14 cellular contexts compared by ENCODE assay signal in genomic region chr6:129641344-129641743, GRCh38.
DNase-seq lines count a peak whose midpoint lies in the region; ATAC-seq, FAIRE-seq and TF ChIP-seq lines count a peak whose summit lies in the region.
"Had no signal": no experiment of that assay in that cellular context is flagged by ENCODE, and none has a peak within 500 bp of the region (broad histone marks: within the 10 kb centered on the region; RNA-seq: fewer than 3 reads in every experiment).

No MANE protein-coding gene starts in this region.

- H3K4me1 Mint-ChIP-seq in astrocyte (ENCODE audit: low read depth, unreplicated experiment): peaks cover 54% of the 10 kb centered on the region
- H3K4me1 Mint-ChIP-seq in activated naive CD8-positive, alpha-beta T cell treated with anti-CD3 and anti-CD28 coated beads, Interleukin-2, amount 50 U/mL, for 24 hours: no peaks in the 10 kb centered on the region
- H3K4me1 Mint-ChIP-seq: CD4-positive, CD25-positive, alpha-beta regulatory T cell had no signal

- no peak for TF ChIP-seq POLR2A in HCT116 (IDR thresholded peaks at IDR 0.05; ENCODE audit: borderline replicate concordance, extremely low read depth, insufficient read depth, insufficient read length)

- H3K79me2 ChIP-seq in HCT116 (ENCODE audit: insufficient read depth, low read length) (peaks cover 47% of the 10 kb centered on the region), astrocyte (ENCODE audit: insufficient read depth, low read length) (peaks cover 3% of the 10 kb centered on the region)

- no TSS peak for BruUV-seq in HCT116 (replicated peaks; lab: Mats Ljungman, UMichigan)

- peak; percentile 64 for ATAC-seq in HCT116
- ATAC-seq in foreskin keratinocyte: peak; percentile 31
- ATAC-seq in activated naive CD8-positive, alpha-beta T cell treated with anti-CD3 and anti-CD28 coated beads, Interleukin-2, amount 50 U/mL, for 24 hours: no peak
- ATAC-seq in HG02938 (IDR thresholded peaks at IDR 0.05; ENCODE audit: unreplicated experiment): no peak
- no peak for ATAC-seq in GM18519 (IDR thresholded peaks at IDR 0.05; ENCODE audit: low FRiP score, unreplicated experiment)
- ATAC-seq: activated CD4-positive, CD25-positive, alpha-beta regulatory T cell treated with anti-CD3 and anti-CD28 coated beads, Interleukin-2, amount 50 U/mL, for 24 hours had no signal

- H3K4me1 ChIP-seq in HCT116 (ENCODE audit: control insufficient read depth in 1 of 2, insufficient read depth in 2 of 2, low read length in 2 of 2): peaks cover 79 to 86% of the 10 kb centered on the region in 2 experiments
- H3K4me1 ChIP-seq in astrocyte (ENCODE audit: insufficient read depth, low read length): peaks cover 42% of the 10 kb centered on the region
- peaks cover 29% of the 10 kb centered on the region for H3K4me1 ChIP-seq in foreskin keratinocyte
- H3K4me1 ChIP-seq in subcutaneous abdominal adipose tissue (ENCODE audit: control insufficient read depth in 5 of 5, insufficient read depth in 5 of 5, low read length in 5 of 5): peaks cover 3 to 46% (median 21%) of the 10 kb centered on the region in 5 donors

- no peaks in the 10 kb centered on the region for H3K27me3 ChIP-seq in HCT116 (ENCODE audit: insufficient read depth, low read length)
- H3K27me3 ChIP-seq in astrocyte (ENCODE audit: insufficient read depth, low read length): no peaks in the 10 kb centered on the region
- H3K27me3 ChIP-seq in foreskin keratinocyte: no peaks in the 10 kb centered on the region
- H3K27me3 ChIP-seq in subcutaneous abdominal adipose tissue (ENCODE audit: control insufficient read depth in 5 of 5, insufficient read depth in 4 of 5, low read length in 5 of 5): no peaks in the 10 kb centered on the region
- H3K27me3 ChIP-seq: Peyer's patch had no signal

- H4K20me1 ChIP-seq in HCT116 (ENCODE audit: insufficient read depth) (no peaks in the 10 kb centered on the region), astrocyte (ENCODE audit: insufficient read depth, low read length) (no peaks in the 10 kb centered on the region)

- peak overlapping the region; percentile 52 for H3K4me2 ChIP-seq in HCT116 (ENCODE audit: low read length)
- peak overlapping the region; percentile 13 for H3K4me2 ChIP-seq in astrocyte (ENCODE audit: low read length)

- FAIRE-seq in astrocyte (lab: Jason Lieb, UNC): peak; percentile 9

- H2AFZ ChIP-seq in HCT116 (ENCODE audit: low read depth, low read length, poor library complexity, severe bottlenecking) (no peak overlapping the region), astrocyte (ENCODE audit: low read depth, low read length) (no peak overlapping the region)

- DNase-seq in HCT116 (ENCODE audit: low read depth, low spot score) (peak; percentile 61), astrocyte (ENCODE audit: low read depth) (peak; percentile 88), foreskin keratinocyte (no peak)
- no peak for DNase-seq in activated naive CD8-positive, alpha-beta T cell treated with anti-CD3 and anti-CD28 coated beads, Interleukin-2, amount 50 U/mL, for 24 hours
- DNase-seq: activated naive CD4-positive, alpha-beta T cell; CD4-positive, CD25-positive, alpha-beta regulatory T cell; central memory CD4-positive, alpha-beta T cell; hippocampal formation; NCI-H2081; Peyer's patch had no signal

- no peaks in the 10 kb centered on the region for H3K9me3 Mint-ChIP-seq in astrocyte (ENCODE audit: unreplicated experiment)
- H3K9me3 Mint-ChIP-seq in activated naive CD8-positive, alpha-beta T cell treated with anti-CD3 and anti-CD28 coated beads, Interleukin-2, amount 50 U/mL, for 24 hours: no peaks in the 10 kb centered on the region
- H3K9me3 Mint-ChIP-seq: CD4-positive, CD25-positive, alpha-beta regulatory T cell had no signal

- H3K9ac ChIP-seq in HCT116 (ENCODE audit: low read length): peak overlapping the region; percentile 16
- H3K9ac ChIP-seq in astrocyte (ENCODE audit: low read length): no peak overlapping the region
- no peak overlapping the region for H3K9ac ChIP-seq in subcutaneous abdominal adipose tissue (ENCODE audit: low read length in 5 of 5)

- H3K27ac ChIP-seq in HCT116 (ENCODE audit: low read depth, low read length) (peak overlapping the region; percentile 99), astrocyte (ENCODE audit: low read depth, low read length) (peak overlapping the region; percentile 32), foreskin keratinocyte (no peak overlapping the region), subcutaneous abdominal adipose tissue (ENCODE audit: low read depth, low read length) (peak overlapping the region; percentile 16)
- H3K27ac ChIP-seq: Peyer's patch had no signal

- intact Hi-C loops in HCT116 (cut with micrococcal nuclease): no loop called here

- RAD21 ChIA-PET in HCT116 (lab: Charles Lee; ENCODE audit: low non-redundant PET in 1 of 2, low total read pairs in 2 of 2, uncharacterized antibody in 2 of 2, unreplicated experiment in 2 of 2): no interaction called here

- TF ChIP-seq RAD21 in HCT116 (IDR thresholded peaks at IDR 0.05; ENCODE audit: low read depth): no peak

- H3K27ac Mint-ChIP-seq in astrocyte (ENCODE audit: unreplicated experiment): peak overlapping the region; percentile 86
- H3K27ac Mint-ChIP-seq in activated naive CD8-positive, alpha-beta T cell treated with anti-CD3 and anti-CD28 coated beads, Interleukin-2, amount 50 U/mL, for 24 hours: no peak overlapping the region
- H3K27ac Mint-ChIP-seq: CD4-positive, CD25-positive, alpha-beta regulatory T cell had no signal

- no peaks in the 10 kb centered on the region for H3K27me3 Mint-ChIP-seq in astrocyte (ENCODE audit: low read depth, unreplicated experiment)
- no peaks in the 10 kb centered on the region for H3K27me3 Mint-ChIP-seq in activated naive CD8-positive, alpha-beta T cell treated with anti-CD3 and anti-CD28 coated beads, Interleukin-2, amount 50 U/mL, for 24 hours
- H3K27me3 Mint-ChIP-seq: CD4-positive, CD25-positive, alpha-beta regulatory T cell had no signal

- H3K36me3 ChIP-seq in HCT116 (ENCODE audit: control insufficient read depth in 1 of 2, insufficient read depth in 2 of 2, low read length in 2 of 2): peaks cover 6 to 9% of the 10 kb centered on the region in 2 experiments; a peak in 2 of 4 replicates
- no peaks in the 10 kb centered on the region for H3K36me3 ChIP-seq in astrocyte (ENCODE audit: insufficient read depth, low read length)
- peaks cover 6 to 20% (median 10%) of the 10 kb centered on the region in 5 donors for H3K36me3 ChIP-seq in subcutaneous abdominal adipose tissue (ENCODE audit: control insufficient read depth in 5 of 5, insufficient read depth in 5 of 5, low read length in 5 of 5)

- CTCF ChIA-PET in HCT116 (lab: Charles Lee): no interaction called here

- no peak overlapping the region for H3K4me3 Mint-ChIP-seq in astrocyte (ENCODE audit: unreplicated experiment)
- no peak overlapping the region for H3K4me3 Mint-ChIP-seq in activated naive CD8-positive, alpha-beta T cell treated with anti-CD3 and anti-CD28 coated beads, Interleukin-2, amount 50 U/mL, for 24 hours
- H3K4me3 Mint-ChIP-seq: CD4-positive, CD25-positive, alpha-beta regulatory T cell had no signal

- peaks cover 3% of the 10 kb centered on the region for H3K36me3 Mint-ChIP-seq in astrocyte (ENCODE audit: low read depth, unreplicated experiment)
- no peaks in the 10 kb centered on the region for H3K36me3 Mint-ChIP-seq in activated naive CD8-positive, alpha-beta T cell treated with anti-CD3 and anti-CD28 coated beads, Interleukin-2, amount 50 U/mL, for 24 hours (ENCODE audit: low read depth)

- no peak for TF ChIP-seq CTCF in HCT116 (IDR thresholded peaks at IDR 0.05 in 2 of 3, conservative IDR thresholded peaks at IDR 0.05 in 1 of 3; ENCODE audit: borderline replicate concordance in 1 of 3, insufficient read depth in 1 of 3, low read depth in 2 of 3, low read length in 2 of 3)
- TF ChIP-seq CTCF in astrocyte (IDR thresholded peaks at IDR 0.05; ENCODE audit: insufficient read depth, low read depth, low read length): no peak
- TF ChIP-seq CTCF in foreskin keratinocyte (conservative IDR thresholded peaks at IDR 0.05): no peak

- no peaks in the 10 kb centered on the region for H3K9me2 ChIP-seq in HCT116 (ENCODE audit: insufficient read depth)

- no peak overlapping the region for H3K4me3 ChIP-seq in HCT116 (replicated peaks in 1 of 2; ENCODE audit: low read depth in 1 of 2, low read length in 2 of 2)
- no peak overlapping the region for H3K4me3 ChIP-seq in astrocyte (ENCODE audit: insufficient read depth, low read depth, low read length)
- H3K4me3 ChIP-seq in subcutaneous abdominal adipose tissue (ENCODE audit: low read depth in 1 of 5, low read length in 5 of 5): no peak overlapping the region
- H3K4me3 ChIP-seq: Peyer's patch had no signal

- H3K9me3 ChIP-seq in HCT116 (ENCODE audit: control insufficient read depth in 1 of 2, insufficient read depth in 1 of 2, low read depth in 1 of 2, low read length in 2 of 2) (no peaks in the 10 kb centered on the region), astrocyte (ENCODE audit: insufficient read depth, low read depth, low read length) (no peaks in the 10 kb centered on the region), subcutaneous abdominal adipose tissue (ENCODE audit: control insufficient read depth in 5 of 5, low read length in 5 of 5) (no peaks in the 10 kb centered on the region)
- H3K9me3 ChIP-seq: Peyer's patch had no signal

- POLR2A ChIA-PET in HCT116 (lab: Charles Lee): interaction anchor here (0.5 kb wide), 1 partner anchor 65 kb away, joined by 3 read pairs; no protein-coding TSS in a partner anchor

TF ChIP-seq in HCT116, 20 proteins besides CTCF, POLR2A, EP300 and RAD21 (continues in another document):
- peak; percentile 36; the same call in 1 of the 2 replicates for TF ChIP-seq SIN3A (IDR thresholded peaks at IDR 0.05; ENCODE audit: low read depth)
- no peak for TF ChIP-seq ELF1 (IDR thresholded peaks at IDR 0.05; ENCODE audit: borderline replicate concordance, low read depth)
- peak; percentile 59 for TF ChIP-seq JUND (IDR thresholded peaks at IDR 0.05)
- TF ChIP-seq SP1 (IDR thresholded peaks at IDR 0.05; ENCODE audit: low read depth): peak; percentile 54
- peak; percentile 61 for TF ChIP-seq FOSL1 (IDR thresholded peaks at IDR 0.05; ENCODE audit: low read depth)
- peak; percentile 82 for TF ChIP-seq TCF7L2 (IDR thresholded peaks at IDR 0.05; ENCODE audit: borderline replicate concordance, extremely low read depth, insufficient read depth, insufficient read length)
- peak; percentile 2; the same call in 1 of the 2 replicates for TF ChIP-seq EGR1 (IDR thresholded peaks at IDR 0.05; ENCODE audit: low read depth)
- TF ChIP-seq CEBPB (IDR thresholded peaks at IDR 0.05; ENCODE audit: low read depth): 0 out of 2 replicates have a peak, but pooled peaks have one; percentile 16

Comparison
In these comparisons a context has a peak if more than half of its experiments do, and no peak if none do; other contexts are left out.
1. ATAC-seq: peak in HCT116 (single experiment) and foreskin keratinocyte (single experiment); none in activated naive CD8-positive, alpha-beta T cell treated with anti-CD3 and anti-CD28 coated beads, Interleukin-2, amount 50 U/mL, for 24 hours (single experiment), HG02938 (single experiment) and GM18519 (single experiment).
2. DNase-seq: peak in HCT116 (single experiment) and astrocyte (single experiment); none in foreskin keratinocyte (0 of 2) and activated naive CD8-positive, alpha-beta T cell treated with anti-CD3 and anti-CD28 coated beads, Interleukin-2, amount 50 U/mL, for 24 hours (single experiment).